ENCODE assay signal across 14 cellular contexts in the genomic region with DNA sequence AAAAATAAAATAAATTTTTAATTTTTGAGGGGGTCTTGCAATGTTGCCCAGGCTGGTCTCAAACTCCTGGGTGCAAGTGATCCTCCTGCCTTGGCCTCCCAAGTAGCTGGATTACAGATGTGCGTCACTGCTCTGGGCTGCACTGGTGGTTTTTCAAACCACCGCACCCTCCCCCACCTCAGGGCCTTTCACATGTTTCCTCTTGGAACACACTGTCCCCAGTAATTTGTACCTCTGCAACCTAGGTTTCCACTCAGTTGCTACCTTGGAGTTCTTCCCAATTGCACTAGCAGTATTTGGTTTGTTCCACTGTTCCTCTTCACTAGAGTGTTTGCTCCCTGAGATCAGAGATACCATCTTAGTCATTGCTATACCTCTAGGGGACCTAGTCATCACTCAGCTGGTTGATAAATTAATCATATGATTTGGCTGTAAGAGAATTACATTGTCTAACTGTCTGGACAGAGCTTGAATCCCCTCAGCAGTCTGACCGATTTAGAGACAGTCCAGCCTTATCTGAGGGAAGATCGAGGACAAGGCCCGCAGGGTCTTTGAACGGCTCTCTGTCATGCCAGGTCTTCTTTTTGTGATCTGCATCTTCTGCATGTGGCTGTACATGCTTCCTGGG. TPM values are rescaled to one million over a fixed set of nuclear protein-coding genes. Genes with fewer than 3 reads are reported as not detected.
DNase-seq lines count a peak whose midpoint lies in the region; ATAC-seq and TF ChIP-seq lines count a peak whose summit lies in the region.
"Had no signal": no experiment of that assay in that cellular context is flagged by ENCODE, and none has a peak within 500 bp of the region (broad histone marks: within the 10 kb centered on the region; RNA-seq: fewer than 3 reads in every experiment).

No MANE protein-coding gene starts in this region.

- ATAC-seq in left ventricle myocardium superior (peak; percentile 61), left cardiac atrium (no peak), activated B cell treated with CpG ODN at 0.5 μM for 24 hours (ENCODE audit: low read depth) (no peak), HG02852 (IDR thresholded peaks at IDR 0.05; ENCODE audit: unreplicated experiment) (no peak), HG03108 (IDR thresholded peaks at IDR 0.05; ENCODE audit: unreplicated experiment) (no peak)

- no peak overlapping the region for H3K4me3 Mint-ChIP-seq in activated B cell treated with CpG ODN at 0.5 μM for 24 hours
- H3K4me3 Mint-ChIP-seq: T-helper 2 cell treated with Interferon-gamma antibody and Interleukin-4, amounts not matched to agents 5 μg/mL and 100 μg/mL, for 36 hours had no signal

- H3K4me3 ChIP-seq in H7 (ENCODE audit: insufficient read depth, low read depth, low read length), result no peak overlapping the region

- no peaks in the 10 kb centered on the region for H3K27me3 Mint-ChIP-seq in activated B cell treated with CpG ODN at 0.5 μM for 24 hours

- peaks cover 73% of the 10 kb centered on the region for H3K36me3 Mint-ChIP-seq in activated B cell treated with CpG ODN at 0.5 μM for 24 hours (ENCODE audit: low read depth)

- intact Hi-C loops in left ventricle myocardium superior (cut with micrococcal nuclease), result no loop called here
- intact Hi-C loops in left cardiac atrium (cut with DNase I), result no loop called here
- intact Hi-C loops in activated B cell treated with CpG ODN at 0.5 μM for 24 hours (cut with micrococcal nuclease), result no loop called here
- intact Hi-C loops in head of caudate nucleus (cut with DNase I), result no loop called here

- peaks cover 29% of the 10 kb centered on the region for H3K36me3 ChIP-seq in H7 (replicated peaks; ENCODE audit: control insufficient read depth, insufficient read depth, low read length)

- H3K9me3 Mint-ChIP-seq in activated B cell treated with CpG ODN at 0.5 μM for 24 hours, result no peaks in the 10 kb centered on the region
- H3K9me3 Mint-ChIP-seq: T-helper 2 cell treated with Interferon-gamma antibody and Interleukin-4, amounts not matched to agents 5 μg/mL and 100 μg/mL, for 36 hours had no signal

- POLR2A ChIA-PET in activated B cell treated with CpG ODN at 0.5 μM for 24 hours (lab: Charles Lee), result no interaction called here

- no peak for DNase-seq in left ventricle myocardium superior
- DNase-seq in left cardiac atrium, result no peak
- no peak for DNase-seq in activated B cell treated with CpG ODN at 0.5 μM for 24 hours
- peak; percentile 41 for DNase-seq in kidney tubule cell (ENCODE audit: low spot score)
- DNase-seq in H7, result no peak
- no peak for DNase-seq in head of caudate nucleus
- DNase-seq: activated CD4-positive, alpha-beta T cell treated with anti-CD3 and anti-CD28 coated beads, Interleukin-2, amount 50 U/mL, for 1 hour; activated effector memory CD4-positive, alpha-beta T cell treated with Interleukin-2 at 50 U/mL for 16 hours; DMS 273 treated with DMSO at 0.1 percent for 48 hours; hypothalamus; posterior cingulate gyrus had no signal

- no peaks in the 10 kb centered on the region for H3K27me3 ChIP-seq in H7 (ENCODE audit: control insufficient read depth, insufficient read depth, low read length)

- H3K27ac Mint-ChIP-seq in activated B cell treated with CpG ODN at 0.5 μM for 24 hours, result peak overlapping the region; percentile 4

- H3K4me1 Mint-ChIP-seq in activated B cell treated with CpG ODN at 0.5 μM for 24 hours, result peaks cover 9% of the 10 kb centered on the region

- TF ChIP-seq CTCF in activated B cell treated with CpG ODN at 0.5 μM for 24 hours (IDR thresholded peaks at IDR 0.05), result no peak

- CTCF ChIA-PET in activated B cell treated with CpG ODN at 0.5 μM for 24 hours (lab: Charles Lee), result interaction anchor here (0.7 kb wide), 1 partner anchor 16 kb away, joined by 5 read pairs; no protein-coding TSS in a partner anchor

RNA-seq across cellular contexts. Expression of gene CEP43, which starts 32.0 kb away (rescaled TPM):
- total RNA-seq in left ventricle myocardium superior (12.3 TPM), left cardiac atrium (10 to 100 TPM in 1 of 2 donors, 1 to 10 TPM in 1; 8.9 to 10.2 TPM), activated B cell treated with CpG ODN at 0.5 μM for 24 hours (26.8 and 31.0 TPM in 2 replicates)
- total RNA-seq in H7 (2014; rRNA removed; shearing (Covaris generic)), result 14.8 and 16.8 TPM in 2 replicates
